In the genomic region with DNA sequence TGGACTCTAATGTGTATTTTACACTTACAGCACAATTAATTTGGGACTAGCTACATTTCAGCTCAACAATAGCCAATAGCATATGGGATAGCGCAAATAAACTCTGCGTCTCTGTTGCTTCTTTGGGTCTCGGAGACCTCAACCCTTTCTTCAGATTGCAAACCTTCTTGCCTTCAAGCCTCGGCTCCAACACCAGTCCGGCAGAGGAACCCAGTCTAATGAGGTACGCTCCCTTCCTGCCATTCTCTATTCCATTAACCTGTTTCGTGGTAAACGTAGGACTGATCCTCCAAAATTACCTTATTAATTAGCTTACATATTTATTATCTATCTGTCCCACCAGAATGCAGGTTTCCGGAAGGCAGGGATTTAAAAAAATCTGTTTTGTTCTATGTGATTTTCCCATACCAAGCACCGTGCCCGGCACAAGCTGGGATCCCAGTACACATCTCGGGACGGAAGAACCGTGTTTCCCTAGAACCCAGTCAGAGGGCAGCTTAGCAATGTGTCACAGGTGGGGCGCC, we compare ENCODE assay signal across 9 cellular contexts. TPM values are rescaled to one million over a fixed set of nuclear protein-coding genes. Genes with fewer than 3 reads are reported as not detected.
DNase-seq lines count a peak whose midpoint lies in the region; ATAC-seq, FAIRE-seq and TF ChIP-seq lines count a peak whose summit lies in the region.
"Had no signal": no experiment of that assay in that cellular context is flagged by ENCODE, and none has a peak within 500 bp of the region (broad histone marks: within the 10 kb centered on the region; RNA-seq: fewer than 3 reads in every experiment).

No MANE protein-coding gene starts in this region.

- peak overlapping the region; percentile 93 for H3K4me3 Mint-ChIP-seq in chondrocyte (ENCODE audit: unreplicated experiment)

- H3K4me1 Mint-ChIP-seq in chondrocyte (ENCODE audit: low read depth): peaks cover 44% of the 10 kb centered on the region

- H3K27me3 ChIP-seq in HL-60 (ENCODE audit: insufficient read depth, poor library complexity, severe bottlenecking) (peaks cover 18% of the 10 kb centered on the region), mucosa of stomach (ENCODE audit: control insufficient read depth, insufficient read depth, low read length) (no peaks in the 10 kb centered on the region)

- TF ChIP-seq EP300 in A549 (IDR thresholded peaks at IDR 0.05): no peak

- H3K9me3 ChIP-seq in A549 (no peaks in the 10 kb centered on the region), mucosa of stomach (ENCODE audit: control insufficient read depth, low read length) (no peaks in the 10 kb centered on the region)

- H3K4me1 ChIP-seq in A549: peaks cover 39% of the 10 kb centered on the region
- H3K4me1 ChIP-seq in mucosa of stomach (ENCODE audit: control insufficient read depth, insufficient read depth, low read length): peaks cover 6% of the 10 kb centered on the region

- POLR2A ChIA-PET in A549 (lab: Yijun Ruan, JAX): interaction anchor here (1.1 to 2.4 kb wide), 4 partner anchors 101 to 160 kb away, joined by 3 to 16 read pairs (median 6); no protein-coding TSS in a partner anchor

- TF ChIP-seq CTCF in A549 (IDR thresholded peaks at IDR 0.05) (no peak), HL-60 (IDR thresholded peaks at IDR 0.05; ENCODE audit: insufficient read depth, low read length) (no peak), chondrocyte (IDR thresholded peaks at IDR 0.05) (no peak)

- no peaks in the 10 kb centered on the region for H3K36me3 ChIP-seq in mucosa of stomach (ENCODE audit: control insufficient read depth, insufficient read depth, low read length)

- H3K27me3 Mint-ChIP-seq in chondrocyte (ENCODE audit: low read depth): no peaks in the 10 kb centered on the region

- CTCF ChIA-PET in A549 (lab: Yijun Ruan, JAX): interaction anchor here (0.7 to 4.1 kb wide), 23 partner anchors 8 to 1063 kb away, joined by 3 to 39 read pairs (median 3); no protein-coding TSS in a partner anchor

- no peaks in the 10 kb centered on the region for H3K9me3 Mint-ChIP-seq in chondrocyte (ENCODE audit: low read depth)

- peak overlapping the region; percentile 79 for H3K4me2 ChIP-seq in A549

- H3K9ac ChIP-seq in mucosa of stomach (ENCODE audit: low read length): peak overlapping the region; percentile 90

- no peak for DNase-seq in A549 (ENCODE audit: low read depth in 1 of 2, low spot score in 1 of 2)
- no peak for DNase-seq in HL-60 (ENCODE audit: low read depth in 1 of 2, low spot score in 1 of 2)
- no peak for DNase-seq in chondrocyte (ENCODE audit: low spot score)
- no peak for DNase-seq in substantia nigra (lab: John Stamatoyannopoulos, UW)
- no peak for DNase-seq in RKO (ENCODE audit: low spot score)
- no peak for DNase-seq in NCI-H1092 treated with DMSO at 0.1 percent for 48 hours (lab: John Stamatoyannopoulos, UW)

- ATAC-seq in A549 (no peak), HG02970 (IDR thresholded peaks at IDR 0.05; ENCODE audit: low FRiP score, unreplicated experiment) (no peak)

- peaks cover 6% of the 10 kb centered on the region for H3K36me3 Mint-ChIP-seq in chondrocyte (ENCODE audit: low read depth)

- H3K4me3 ChIP-seq in A549 (peak overlapping the region; percentile 88), HL-60 (replicated peaks; ENCODE audit: insufficient read depth, low read length) (peak overlapping the region; percentile 31; the same call in 1 of the 2 replicates), mucosa of stomach (ENCODE audit: low read length) (peak overlapping the region; percentile 86)

- no peak for TF ChIP-seq RAD21 in A549 (conservative IDR thresholded peaks at IDR 0.05 in 1 of 2, IDR thresholded peaks at IDR 0.05 in 1 of 2)

- TF ChIP-seq POLR2A in A549 (IDR thresholded peaks at IDR 0.05; ENCODE audit: low read length): no peak

- H3K27ac ChIP-seq in A549 (peak overlapping the region; percentile 94 to 98), HL-60 (replicated peaks) (no peak overlapping the region), substantia nigra (ENCODE audit: low read depth, low read length, poor library complexity, severe bottlenecking) (no peak overlapping the region)
- H3K27ac ChIP-seq: epithelial cell of prostate had no signal

- H3K27ac Mint-ChIP-seq in chondrocyte (ENCODE audit: unreplicated experiment): peak overlapping the region; percentile 41

- 30% methylated on average over 15 of the region's 15 CpGs for WGBS in A549 (ENCODE audit: missing lambda C conversion rate)

- FAIRE-seq in A549 (lab: Jason Lieb, UNC): no peak

TF ChIP-seq in A549, 52 proteins besides CTCF, POLR2A, EP300 and RAD21:
- TF ChIP-seq CHD4 (IDR thresholded peaks at IDR 0.05; ENCODE audit: borderline replicate concordance) (no peak), CHD2 (IDR thresholded peaks at IDR 0.05; ENCODE audit: low read length, partially characterized antibody) (no peak), MAZ (IDR thresholded peaks at IDR 0.05; ENCODE audit: borderline replicate concordance, low read depth, low read length) (no peak), MAFK (IDR thresholded peaks at IDR 0.05; ENCODE audit: partially characterized antibody) (no peak), BHLHE40 (IDR thresholded peaks at IDR 0.05; ENCODE audit: low read depth, low read length) (no peak), JUN (IDR thresholded peaks at IDR 0.05) (no peak), RCOR1 (IDR thresholded peaks at IDR 0.05; ENCODE audit: low read depth, low read length) (no peak), MAX (IDR thresholded peaks at IDR 0.05) (no peak), NPAS2 (CRISPR knock-in tag; IDR thresholded peaks at IDR 0.05; ENCODE audit: borderline replicate concordance) (no peak)
- TF ChIP-seq, protein P1, sequence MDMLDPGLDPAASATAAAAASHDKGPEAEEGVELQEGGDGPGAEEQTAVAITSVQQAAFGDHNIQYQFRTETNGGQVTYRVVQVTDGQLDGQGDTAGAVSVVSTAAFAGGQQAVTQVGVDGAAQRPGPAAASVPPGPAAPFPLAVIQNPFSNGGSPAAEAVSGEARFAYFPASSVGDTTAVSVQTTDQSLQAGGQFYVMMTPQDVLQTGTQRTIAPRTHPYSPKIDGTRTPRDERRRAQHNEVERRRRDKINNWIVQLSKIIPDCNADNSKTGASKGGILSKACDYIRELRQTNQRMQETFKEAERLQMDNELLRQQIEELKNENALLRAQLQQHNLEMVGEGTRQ (IDR thresholded peaks at IDR 0.05): no peak
- TF ChIP-seq, protein P2, sequence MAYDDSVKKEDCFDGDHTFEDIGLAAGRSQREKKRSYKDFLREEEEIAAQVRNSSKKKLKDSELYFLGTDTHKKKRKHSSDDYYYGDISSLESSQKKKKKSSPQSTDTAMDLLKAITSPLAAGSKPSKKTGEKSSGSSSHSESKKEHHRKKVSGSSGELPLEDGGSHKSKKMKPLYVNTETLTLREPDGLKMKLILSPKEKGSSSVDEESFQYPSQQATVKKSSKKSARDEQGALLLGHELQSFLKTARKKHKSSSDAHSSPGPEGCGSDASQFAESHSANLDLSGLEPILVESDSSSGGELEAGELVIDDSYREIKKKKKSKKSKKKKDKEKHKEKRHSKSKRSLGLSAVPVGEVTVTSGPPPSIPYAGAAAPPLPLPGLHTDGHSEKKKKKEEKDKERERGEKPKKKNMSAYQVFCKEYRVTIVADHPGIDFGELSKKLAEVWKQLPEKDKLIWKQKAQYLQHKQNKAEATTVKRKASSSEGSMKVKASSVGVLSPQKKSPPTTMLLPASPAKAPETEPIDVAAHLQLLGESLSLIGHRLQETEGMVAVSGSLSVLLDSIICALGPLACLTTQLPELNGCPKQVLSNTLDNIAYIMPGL (CRISPR knock-in tag; IDR thresholded peaks at IDR 0.05; ENCODE audit: borderline replicate concordance): no peak

RNA-seq across cellular contexts. Expression of gene DAPK1, which starts 0.5 kb away (rescaled TPM):
- polyA plus RNA-seq in A549 (2011; rRNA removed): 67.2 and 68.5 TPM in 2 replicates
- polyA plus RNA-seq in A549 (2012; cell fraction: cytosol; rRNA removed): 26.3 and 30.4 TPM in 2 replicates
- polyA plus RNA-seq in A549 (2012; cell fraction: nucleus; rRNA removed): 53.4 and 54.0 TPM in 2 replicates
- polyA plus RNA-seq in A549 (2017; fragmentation: RNase III; extraction: RNeasy Plus Mini Kit Qiagen cat#74134 plus additional on column Dnase treatment): 46.1 to 57.0 TPM (median 55.2 TPM) in 3 replicates
- 145 and 155 TPM in 2 replicates for polyA minus RNA-seq in A549 (2011; rRNA and poly(A)+ RNA removed)
- 87.9 to 104 TPM (median 102 TPM) in 3 replicates for total RNA-seq in chondrocyte

Comparison
In these comparisons a context has a peak if more than half of its experiments do, and no peak if none do; other contexts are left out.
1. H3K27ac ChIP-seq: peak in A549 (2 of 2); none in HL-60 (single experiment) and substantia nigra (single experiment).
2. H3K4me3 ChIP-seq: peak in every context shown above with its lines; median percentile 88 in A549; 86 in mucosa of stomach; 31 in HL-60.